Comparison of ENCODE assay signal across 13 cellular contexts in the genomic region with DNA sequence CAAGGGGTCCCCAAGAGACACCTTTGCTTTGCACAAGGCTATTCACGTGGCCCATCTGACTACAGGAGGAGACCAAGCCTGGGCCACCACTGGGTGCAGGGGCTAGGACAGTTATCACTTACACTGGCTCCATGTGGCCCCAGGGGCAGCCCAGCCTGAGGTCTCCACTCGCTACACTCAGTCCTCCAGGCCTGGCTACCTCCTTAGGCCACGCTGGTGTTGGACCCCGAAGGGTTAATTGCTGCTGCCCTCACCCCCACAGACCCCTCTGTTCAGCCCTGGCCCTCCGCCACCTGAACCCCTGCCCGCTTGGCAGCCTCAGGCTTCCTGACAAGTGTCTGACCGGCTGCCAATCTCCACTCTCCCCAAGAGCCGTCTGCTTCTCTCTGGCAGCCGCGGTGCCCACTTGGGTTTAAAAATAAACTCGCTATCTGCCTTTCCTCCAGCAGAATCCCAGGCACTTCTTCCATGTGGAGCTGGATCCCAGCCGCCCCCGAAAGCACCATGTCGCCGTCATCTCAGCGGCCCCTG. TPM values are rescaled to one million over a fixed set of nuclear protein-coding genes. Genes with fewer than 3 reads are reported as not detected.
DNase-seq lines count a peak whose midpoint lies in the region; ATAC-seq, FAIRE-seq and TF ChIP-seq lines count a peak whose summit lies in the region.
"Had no signal": no experiment of that assay in that cellular context is flagged by ENCODE, and none has a peak within 500 bp of the region (broad histone marks: within the 10 kb centered on the region; RNA-seq: fewer than 3 reads in every experiment).

No MANE protein-coding gene starts in this region.

- H3K4me3 ChIP-seq in HepG2 (replicated peaks in 1 of 3; ENCODE audit: insufficient read depth in 1 of 3, low read depth in 2 of 3, low read length in 3 of 3), result no peak overlapping the region
- H3K4me3 ChIP-seq: Peyer's patch, vagina had no signal

- no peak for TF ChIP-seq EP300 in HepG2 (IDR thresholded peaks at IDR 0.05; ENCODE audit: low read depth in 2 of 2, low read length in 2 of 2)
- no peak for TF ChIP-seq EP300 in HepG2 (CRISPR knock-in tag; IDR thresholded peaks at IDR 0.05; ENCODE audit: borderline replicate concordance)

- 44% methylated on average over 13 of the region's 16 CpGs for WGBS in HepG2 (ENCODE audit: low lambda C conversion rate)

- CTCF ChIA-PET in HepG2 (lab: Yijun Ruan, JAX; ENCODE audit: low intra/inter-chr PET ratio, low total read pairs), result no interaction called here

- no TSS peak for BruUV-seq in HepG2 (replicated peaks; lab: Mats Ljungman, UMichigan)

- intact Hi-C loops in HepG2 (cut with micrococcal nuclease; ENCODE audit: unreplicated experiment), result no loop called here

- TF ChIP-seq RAD21 in HepG2 (CRISPR knock-in tag; IDR thresholded peaks at IDR 0.05), result no peak

- H2AFZ ChIP-seq in HepG2 (ENCODE audit: low read length), result no peak overlapping the region

- no peak for FAIRE-seq in HepG2 (lab: Jason Lieb, UNC)

- TF ChIP-seq POLR2A in HepG2 (IDR thresholded peaks at IDR 0.05; ENCODE audit: insufficient read depth in 1 of 2, low read depth in 2 of 2, low read length in 2 of 2), result no peak

- TF ChIP-seq CTCF in HepG2 (CRISPR knock-in tag; IDR thresholded peaks at IDR 0.05), result no peak

- H4K20me1 ChIP-seq in HepG2 (ENCODE audit: insufficient read depth, low read length), result no peaks in the 10 kb centered on the region

- ATAC-seq in HepG2, result peak; percentile 11; the same call in 1 of the 3 replicates
- ATAC-seq in GM19467 (IDR thresholded peaks at IDR 0.05; ENCODE audit: unreplicated experiment), result no peak
- ATAC-seq: T-cell had no signal

- H3K4me1 ChIP-seq in HepG2 (ENCODE audit: insufficient read depth, low read length), result peaks cover 14% of the 10 kb centered on the region; the same call in 1 of the 2 replicates
- H3K4me1 ChIP-seq: Peyer's patch had no signal

- no peak overlapping the region for H3K4me2 ChIP-seq in HepG2 (ENCODE audit: low read depth, low read length)

- H3K9ac ChIP-seq in HepG2 (ENCODE audit: insufficient read depth, low read depth, low read length), result no peak overlapping the region

- POLR2A ChIA-PET in HepG2 (lab: Yijun Ruan, JAX), result no interaction called here

- peaks cover 7 to 45% of the 10 kb centered on the region in 2 experiments; a peak in 4 of 5 replicates for H3K27me3 ChIP-seq in HepG2 (ENCODE audit: control insufficient read depth in 1 of 2, insufficient read depth in 2 of 2, low read length in 2 of 2)
- H3K27me3 ChIP-seq: Peyer's patch, vagina had no signal

- DNase-seq in NCI-H1092 treated with DMSO at 0.1 percent for 48 hours (lab: John Stamatoyannopoulos, UW) (peak; percentile 72), HepG2 (ENCODE audit: low spot score) (no peak), HuH-7.5 (ENCODE audit: low spot score) (no peak), NCI-H82 treated with DMSO at 0.1 percent for 48 hours (lab: John Stamatoyannopoulos, UW; ENCODE audit: unreplicated experiment) (no peak)
- DNase-seq: EL; NCI-H526 treated with DMSO at 0.1 percent for 48 hours; stimulated activated CD4-positive, alpha-beta T cell treated with anti-CD3 and anti-CD28 coated beads, Interleukin-4, amount 100 ng/mL, for 4 hours; T-cell had no signal

- H3K27ac ChIP-seq in cingulate gyrus (ENCODE audit: low read depth, low read length) (peak overlapping the region; percentile 2), HepG2 (ENCODE audit: extremely low read length, insufficient read depth, low read length) (no peak overlapping the region), temporal lobe (ENCODE audit: low read depth, low read length) (peak overlapping the region; percentile 27)
- H3K27ac ChIP-seq: Peyer's patch, vagina had no signal

- in situ Hi-C loops in HepG2 (cut with HindIII; ENCODE audit: extremely low pct_ligation_motif_present, low pct_unique_long_range_greater_than_20kb), result loop anchor here (25.0 kb wide), 1 partner anchor 226 kb away; no protein-coding TSS in a partner anchor

- no peaks in the 10 kb centered on the region for H3K36me3 ChIP-seq in HepG2 (replicated peaks in 1 of 2; ENCODE audit: control insufficient read depth in 1 of 2, insufficient read depth in 2 of 2, low read length in 2 of 2)
- H3K36me3 ChIP-seq: Peyer's patch, vagina had no signal

- H3K9me3 ChIP-seq in HepG2 (ENCODE audit: low read length), result no peaks in the 10 kb centered on the region
- H3K9me3 ChIP-seq: Peyer's patch, vagina had no signal

- H3K79me2 ChIP-seq in HepG2 (ENCODE audit: insufficient read depth, low read length), result no peaks in the 10 kb centered on the region

TF ChIP-seq in HepG2, 621 proteins besides CTCF, POLR2A, EP300 and RAD21 (continues in another document):
- TF ChIP-seq CHD4 (IDR thresholded peaks at IDR 0.05; ENCODE audit: borderline replicate concordance, low read length) (no peak), ZNF614 (CRISPR knock-in tag; IDR thresholded peaks at IDR 0.05; ENCODE audit: borderline replicate concordance) (no peak), ZNF260 (CRISPR knock-in tag; IDR thresholded peaks at IDR 0.05; ENCODE audit: borderline replicate concordance, low read depth) (no peak)
- TF ChIP-seq, protein P1, sequence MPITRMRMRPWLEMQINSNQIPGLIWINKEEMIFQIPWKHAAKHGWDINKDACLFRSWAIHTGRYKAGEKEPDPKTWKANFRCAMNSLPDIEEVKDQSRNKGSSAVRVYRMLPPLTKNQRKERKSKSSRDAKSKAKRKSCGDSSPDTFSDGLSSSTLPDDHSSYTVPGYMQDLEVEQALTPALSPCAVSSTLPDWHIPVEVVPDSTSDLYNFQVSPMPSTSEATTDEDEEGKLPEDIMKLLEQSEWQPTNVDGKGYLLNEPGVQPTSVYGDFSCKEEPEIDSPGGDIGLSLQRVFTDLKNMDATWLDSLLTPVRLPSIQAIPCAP (CRISPR knock-in tag; IDR thresholded peaks at IDR 0.05; ENCODE audit: low read depth), result no peak

RNA-seq across cellular contexts. Expression of a gene that starts 27.8 kb away (rescaled TPM):
- total RNA-seq in HepG2 (2016; rRNA removed; fragmentation: Illumina TruSeq; extraction: Trizol) (0.44 and 0.91 TPM in 2 replicates), temporal lobe (14.3 TPM)
- total RNA-seq in HepG2 (2016; cell fraction: cytosol; rRNA removed; fragmentation: Illumina TruSeq; extraction: Trizol; ENCODE audit: low read depth), result 0.18 and 0.40 TPM in 2 replicates
- 0.40 and 0.76 TPM in 2 replicates for total RNA-seq in HepG2 (2016; cell fraction: insoluble cytoplasmic fraction; rRNA removed; fragmentation: Illumina TruSeq; extraction: Trizol)
- 0.59 TPM in 2 replicates for total RNA-seq in HepG2 (2016; cell fraction: membrane; rRNA removed; fragmentation: Illumina TruSeq; extraction: Trizol)
- total RNA-seq in HepG2 (2016; cell fraction: nucleus; rRNA removed; fragmentation: Illumina TruSeq; extraction: Trizol), result 1.4 and 1.8 TPM in 2 replicates
- polyA plus RNA-seq in HepG2 (2011; rRNA removed), result 0.33 and 0.38 TPM in 2 replicates
- polyA plus RNA-seq in HepG2 (2011; cell fraction: cytosol; rRNA removed), result 0.09 and 0.34 TPM in 2 replicates
- polyA plus RNA-seq in HepG2 (2011; cell fraction: nucleus; rRNA removed), result 2.0 and 2.2 TPM in 2 replicates
- 0.19 and 0.40 TPM in 2 replicates for polyA plus RNA-seq in HepG2 (2012)
- 0.17 and 0.23 TPM in 2 replicates for polyA plus RNA-seq in HepG2 (2016; cell fraction: cytosol; fragmentation: Illumina TruSeq; extraction: Trizol; ENCODE audit: low read depth)
- polyA plus RNA-seq in HepG2 (2016; cell fraction: insoluble cytoplasmic fraction; fragmentation: Illumina TruSeq; extraction: Trizol; ENCODE audit: low read depth), result 0.50 and 0.58 TPM in 2 replicates
- polyA plus RNA-seq in HepG2 (2016; cell fraction: membrane; fragmentation: Illumina TruSeq; extraction: Trizol; ENCODE audit: low read depth), result 0.31 and 0.34 TPM in 2 replicates
- polyA plus RNA-seq in HepG2 (2016; cell fraction: nucleus; fragmentation: Illumina TruSeq; extraction: Trizol; ENCODE audit: insufficient read depth, low read depth), result 2.2 and 3.0 TPM in 2 replicates
- 2.1 and 2.5 TPM in 2 replicates for polyA minus RNA-seq in HepG2 (2011; rRNA and poly(A)+ RNA removed; ENCODE audit: low replicate concordance)
- polyA minus RNA-seq in HepG2 (2011; cell fraction: cytosol; rRNA and poly(A)+ RNA removed), result 0.18 and 0.69 TPM in 2 replicates
- 0.87 and 0.90 TPM in 2 replicates for polyA minus RNA-seq in HepG2 (2011; cell fraction: nucleus; rRNA and poly(A)+ RNA removed)

RNA-seq across cellular contexts. Expression of a gene that starts 43.5 kb away (rescaled TPM):
- total RNA-seq in HepG2 (2016; rRNA removed; fragmentation: Illumina TruSeq; extraction: Trizol) (1.7 and 2.0 TPM in 2 replicates), temporal lobe (69.1 TPM)
- total RNA-seq in HepG2 (2016; cell fraction: cytosol; rRNA removed; fragmentation: Illumina TruSeq; extraction: Trizol; ENCODE audit: low read depth), result 0.35 and 0.40 TPM in 2 replicates
- 1.9 and 2.5 TPM in 2 replicates for total RNA-seq in HepG2 (2016; cell fraction: insoluble cytoplasmic fraction; rRNA removed; fragmentation: Illumina TruSeq; extraction: Trizol)
- 0.83 and 1.2 TPM in 2 replicates for total RNA-seq in HepG2 (2016; cell fraction: membrane; rRNA removed; fragmentation: Illumina TruSeq; extraction: Trizol)
- total RNA-seq in HepG2 (2016; cell fraction: nucleus; rRNA removed; fragmentation: Illumina TruSeq; extraction: Trizol), result 1.6 and 2.1 TPM in 2 replicates
- polyA plus RNA-seq in HepG2 (2011; rRNA removed), result 1.2 and 1.7 TPM in 2 replicates
- 1.0 and 1.6 TPM in 2 replicates for polyA plus RNA-seq in HepG2 (2011; cell fraction: cytosol; rRNA removed)
- 0.81 and 1.1 TPM in 2 replicates for polyA plus RNA-seq in HepG2 (2011; cell fraction: nucleus; rRNA removed)
- 2.4 and 2.6 TPM in 2 replicates for polyA plus RNA-seq in HepG2 (2012)
- 0.18 and 0.34 TPM in 2 replicates for polyA plus RNA-seq in HepG2 (2016; cell fraction: cytosol; fragmentation: Illumina TruSeq; extraction: Trizol; ENCODE audit: low read depth)
- polyA plus RNA-seq in HepG2 (2016; cell fraction: insoluble cytoplasmic fraction; fragmentation: Illumina TruSeq; extraction: Trizol; ENCODE audit: low read depth), result 1.9 and 2.0 TPM in 2 replicates
- 0.55 TPM in 2 replicates for polyA plus RNA-seq in HepG2 (2016; cell fraction: membrane; fragmentation: Illumina TruSeq; extraction: Trizol; ENCODE audit: low read depth)
- polyA plus RNA-seq in HepG2 (2016; cell fraction: nucleus; fragmentation: Illumina TruSeq; extraction: Trizol; ENCODE audit: insufficient read depth, low read depth), result 2.2 and 3.5 TPM in 2 replicates
- 2.4 and 13.8 TPM in 2 replicates for polyA minus RNA-seq in HepG2 (2011; rRNA and poly(A)+ RNA removed; ENCODE audit: low replicate concordance)
- 1.7 and 2.3 TPM in 2 replicates for polyA minus RNA-seq in HepG2 (2011; cell fraction: cytosol; rRNA and poly(A)+ RNA removed)
- 1.1 and 1.3 TPM in 2 replicates for polyA minus RNA-seq in HepG2 (2011; cell fraction: nucleus; rRNA and poly(A)+ RNA removed)

Comparison
In these comparisons a context has a peak if more than half of its experiments do, and no peak if none do; other contexts are left out.
1. RNA of a gene that starts 43.5 kb away (total RNA-seq): 69.1 TPM in temporal lobe (single experiment); 0.35 to 2.5 TPM in HepG2; every median in the first group is over 10 times any median in the second.